Comparison of ENCODE assay signal across 19 cellular contexts in the genomic region with DNA sequence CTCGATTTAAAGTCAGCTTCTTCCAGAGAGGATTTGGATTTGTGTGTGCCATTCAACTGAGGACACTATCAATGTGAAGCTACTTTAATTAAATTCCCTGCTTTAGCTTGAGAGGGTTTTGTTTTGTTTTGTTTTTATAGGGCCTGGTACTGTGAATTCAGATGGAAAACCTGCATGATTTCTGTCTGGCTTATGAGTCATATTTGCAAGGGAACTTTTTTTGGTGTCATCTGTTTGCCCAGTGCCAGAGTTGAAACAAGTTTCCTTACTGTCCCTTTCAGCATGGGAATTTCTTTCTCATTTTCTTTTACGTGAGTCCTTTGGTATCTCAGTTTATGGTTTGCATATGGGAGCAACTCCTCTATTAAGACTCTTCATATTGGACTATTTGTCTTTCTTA.
"Had no signal": no experiment of that assay in that cellular context is flagged by ENCODE, and none has a peak within 500 bp of the region (broad histone marks: within the 10 kb centered on the region; RNA-seq: fewer than 3 reads in every experiment).

No MANE protein-coding gene starts in this region.

- H3K27me3 ChIP-seq: right atrium auricular region, transverse colon, vagina had no signal

- H3K27me3 Mint-ChIP-seq: memory B cell had no signal

- H3K36me3 ChIP-seq: left ventricle myocardium inferior, right atrium auricular region, transverse colon, vagina had no signal

- H3K9me3 Mint-ChIP-seq: activated T-helper 1 cell treated with anti-CD3 and anti-CD28 coated beads, Interleukin-12 subunit alpha, Interleukin-12 subunit beta, Interleukin-2, Interleukin-4 antibody, amounts not matched to agents 30 ng/mL and 10 ng/mL and 1 ng/mL, durations not matched to agents 14 hours and 24 hours and 36 hours; nephron had no signal

- H3K4me1 ChIP-seq: left ventricle myocardium inferior, right atrium auricular region, transverse colon, vagina had no signal

- DNase-seq: activated CD4-positive, alpha-beta T cell treated with anti-CD3 and anti-CD28 coated beads, Interleukin-2, amount 50 U/mL, for 1 hour; activated CD8-positive, alpha-beta memory T cell treated with anti-CD3 and anti-CD28 coated beads for 24 hours; activated naive CD4-positive, alpha-beta T cell; aorta; erythroblast; hippocampal formation; left ventricle myocardium inferior; nucleus accumbens; stimulated activated CD4-positive, alpha-beta T cell treated with anti-CD3 and anti-CD28 coated beads, Interleukin-4, amount 100 ng/mL, for 4 hours; stimulated activated CD8-positive, alpha-beta memory T cell treated with anti-CD3 and anti-CD28 coated beads, Interleukin-4, amount 100 ng/mL, for 48 hours; stimulated activated naive CD4-positive, alpha-beta T cell treated with Interleukin-2 at 50 U/mL for 16 hours; substantia nigra; transverse colon had no signal

- H3K27ac ChIP-seq: left ventricle myocardium inferior, right atrium auricular region, skin epidermis, transverse colon, vagina had no signal

- H3K27ac Mint-ChIP-seq: activated T-helper 1 cell treated with anti-CD3 and anti-CD28 coated beads, Interleukin-12 subunit alpha, Interleukin-12 subunit beta, Interleukin-2, Interleukin-4 antibody, amounts not matched to agents 30 ng/mL and 10 ng/mL and 1 ng/mL, durations not matched to agents 14 hours and 24 hours and 36 hours; memory B cell; nephron had no signal

- H3K36me3 Mint-ChIP-seq: memory B cell had no signal

- H3K4me3 ChIP-seq: left ventricle myocardium inferior, right atrium auricular region, skin epidermis, transverse colon, vagina had no signal

- H3K4me1 Mint-ChIP-seq: memory B cell, nephron had no signal

- H3K4me3 Mint-ChIP-seq: activated T-helper 1 cell treated with anti-CD3 and anti-CD28 coated beads, Interleukin-12 subunit alpha, Interleukin-12 subunit beta, Interleukin-2, Interleukin-4 antibody, amounts not matched to agents 30 ng/mL and 10 ng/mL and 1 ng/mL, durations not matched to agents 14 hours and 24 hours and 36 hours; memory B cell; nephron had no signal

- H3K9me3 ChIP-seq: right atrium auricular region, transverse colon, vagina had no signal
